ENCODE assay signal across 1 cellular context in the genomic region with DNA sequence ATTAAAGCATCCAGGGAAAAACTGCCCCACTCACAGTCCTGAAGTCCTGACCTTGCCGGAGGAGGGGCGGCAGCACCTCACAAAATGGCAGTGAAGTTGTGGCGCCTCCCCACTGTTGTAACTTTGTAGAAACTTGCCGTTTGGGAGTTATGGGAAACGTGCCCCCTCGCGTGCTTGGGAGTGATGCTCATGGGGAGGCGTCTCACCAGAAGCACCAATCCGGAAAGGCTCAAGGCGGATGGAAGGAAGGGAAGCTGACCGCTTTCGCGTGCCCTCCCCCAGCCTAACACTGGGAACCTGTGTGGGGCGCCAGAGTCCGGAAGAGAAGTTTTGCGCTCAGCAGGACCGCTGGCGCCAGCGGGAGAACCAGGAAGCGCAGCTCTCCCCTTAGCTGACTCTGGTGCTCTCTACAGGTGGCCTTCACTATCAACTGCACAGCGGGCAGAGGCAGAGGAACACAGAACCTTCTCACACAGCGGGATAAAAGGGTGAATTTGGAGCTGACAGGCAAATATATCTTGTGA.
A peak's percentile ranks its signal among the peaks of the same experiment; 100 is the strongest.
TF ChIP-seq lines count a peak whose summit lies in the region.

Gene CT45A10 (minus strand): TSS at position 151 of the 524 bp plus-strand sequence. CDS start 8,100 bp downstream, outside the sequence.
Gene SAGE1 (plus strand): TSS at position 423 of the 524 bp plus-strand sequence. CDS start 2,527 bp downstream, outside the sequence.

TF ChIP-seq in K562, 482 proteins besides CTCF, POLR2A, EP300 and RAD21 (continued from another document and continues in another):
- TF ChIP-seq, protein P1, sequence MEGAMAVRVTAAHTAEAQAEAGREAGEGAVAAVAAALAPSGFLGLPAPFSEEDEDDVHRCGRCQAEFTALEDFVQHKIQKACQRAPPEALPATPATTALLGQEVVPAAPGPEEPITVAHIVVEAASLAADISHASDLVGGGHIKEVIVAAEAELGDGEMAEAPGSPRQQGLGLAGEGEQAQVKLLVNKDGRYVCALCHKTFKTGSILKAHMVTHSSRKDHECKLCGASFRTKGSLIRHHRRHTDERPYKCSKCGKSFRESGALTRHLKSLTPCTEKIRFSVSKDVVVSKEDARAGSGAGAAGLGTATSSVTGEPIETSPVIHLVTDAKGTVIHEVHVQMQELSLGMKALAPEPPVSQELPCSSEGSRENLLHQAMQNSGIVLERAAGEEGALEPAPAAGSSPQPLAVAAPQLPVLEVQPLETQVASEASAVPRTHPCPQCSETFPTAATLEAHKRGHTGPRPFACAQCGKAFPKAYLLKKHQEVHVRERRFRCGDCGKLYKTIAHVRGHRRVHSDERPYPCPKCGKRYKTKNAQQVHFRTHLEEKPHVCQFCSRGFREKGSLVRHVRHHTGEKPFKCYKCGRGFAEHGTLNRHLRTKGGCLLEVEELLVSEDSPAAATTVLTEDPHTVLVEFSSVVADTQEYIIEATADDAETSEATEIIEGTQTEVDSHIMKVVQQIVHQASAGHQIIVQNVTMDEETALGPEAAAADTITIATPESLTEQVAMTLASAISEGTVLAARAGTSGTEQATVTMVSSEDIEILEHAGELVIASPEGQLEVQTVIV (CRISPR knock-in tag; IDR thresholded peaks at IDR 0.05; ENCODE audit: borderline replicate concordance), result no peak
- TF ChIP-seq ZNF282 (CRISPR knock-in tag; IDR thresholded peaks at IDR 0.05), result no peak
- TF ChIP-seq BCOR (IDR thresholded peaks at IDR 0.05), result no peak
- no peak for TF ChIP-seq ZNF239 (CRISPR knock-in tag; IDR thresholded peaks at IDR 0.05)
- TF ChIP-seq ZNF589 (CRISPR knock-in tag; IDR thresholded peaks at IDR 0.05; ENCODE audit: low read depth), result 0 out of 2 replicates have a peak, but pooled peaks have one; percentile 39
- no peak for TF ChIP-seq ZNF79 (CRISPR knock-in tag; IDR thresholded peaks at IDR 0.05; ENCODE audit: low read depth)
- TF ChIP-seq, protein P2, sequence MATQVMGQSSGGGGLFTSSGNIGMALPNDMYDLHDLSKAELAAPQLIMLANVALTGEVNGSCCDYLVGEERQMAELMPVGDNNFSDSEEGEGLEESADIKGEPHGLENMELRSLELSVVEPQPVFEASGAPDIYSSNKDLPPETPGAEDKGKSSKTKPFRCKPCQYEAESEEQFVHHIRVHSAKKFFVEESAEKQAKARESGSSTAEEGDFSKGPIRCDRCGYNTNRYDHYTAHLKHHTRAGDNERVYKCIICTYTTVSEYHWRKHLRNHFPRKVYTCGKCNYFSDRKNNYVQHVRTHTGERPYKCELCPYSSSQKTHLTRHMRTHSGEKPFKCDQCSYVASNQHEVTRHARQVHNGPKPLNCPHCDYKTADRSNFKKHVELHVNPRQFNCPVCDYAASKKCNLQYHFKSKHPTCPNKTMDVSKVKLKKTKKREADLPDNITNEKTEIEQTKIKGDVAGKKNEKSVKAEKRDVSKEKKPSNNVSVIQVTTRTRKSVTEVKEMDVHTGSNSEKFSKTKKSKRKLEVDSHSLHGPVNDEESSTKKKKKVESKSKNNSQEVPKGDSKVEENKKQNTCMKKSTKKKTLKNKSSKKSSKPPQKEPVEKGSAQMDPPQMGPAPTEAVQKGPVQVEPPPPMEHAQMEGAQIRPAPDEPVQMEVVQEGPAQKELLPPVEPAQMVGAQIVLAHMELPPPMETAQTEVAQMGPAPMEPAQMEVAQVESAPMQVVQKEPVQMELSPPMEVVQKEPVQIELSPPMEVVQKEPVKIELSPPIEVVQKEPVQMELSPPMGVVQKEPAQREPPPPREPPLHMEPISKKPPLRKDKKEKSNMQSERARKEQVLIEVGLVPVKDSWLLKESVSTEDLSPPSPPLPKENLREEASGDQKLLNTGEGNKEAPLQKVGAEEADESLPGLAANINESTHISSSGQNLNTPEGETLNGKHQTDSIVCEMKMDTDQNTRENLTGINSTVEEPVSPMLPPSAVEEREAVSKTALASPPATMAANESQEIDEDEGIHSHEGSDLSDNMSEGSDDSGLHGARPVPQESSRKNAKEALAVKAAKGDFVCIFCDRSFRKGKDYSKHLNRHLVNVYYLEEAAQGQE (CRISPR knock-in tag; IDR thresholded peaks at IDR 0.05; ENCODE audit: low read depth), result no peak
- no peak for TF ChIP-seq FOXJ2 (tag; IDR thresholded peaks at IDR 0.05)
- TF ChIP-seq KAT8 (IDR thresholded peaks at IDR 0.05; ENCODE audit: low read depth), result no peak
- TF ChIP-seq HNRNPH1 (optimal IDR thresholded peaks at IDR 0.05; ENCODE audit: low read depth, low read length), result no peak
- TF ChIP-seq, protein P3, sequence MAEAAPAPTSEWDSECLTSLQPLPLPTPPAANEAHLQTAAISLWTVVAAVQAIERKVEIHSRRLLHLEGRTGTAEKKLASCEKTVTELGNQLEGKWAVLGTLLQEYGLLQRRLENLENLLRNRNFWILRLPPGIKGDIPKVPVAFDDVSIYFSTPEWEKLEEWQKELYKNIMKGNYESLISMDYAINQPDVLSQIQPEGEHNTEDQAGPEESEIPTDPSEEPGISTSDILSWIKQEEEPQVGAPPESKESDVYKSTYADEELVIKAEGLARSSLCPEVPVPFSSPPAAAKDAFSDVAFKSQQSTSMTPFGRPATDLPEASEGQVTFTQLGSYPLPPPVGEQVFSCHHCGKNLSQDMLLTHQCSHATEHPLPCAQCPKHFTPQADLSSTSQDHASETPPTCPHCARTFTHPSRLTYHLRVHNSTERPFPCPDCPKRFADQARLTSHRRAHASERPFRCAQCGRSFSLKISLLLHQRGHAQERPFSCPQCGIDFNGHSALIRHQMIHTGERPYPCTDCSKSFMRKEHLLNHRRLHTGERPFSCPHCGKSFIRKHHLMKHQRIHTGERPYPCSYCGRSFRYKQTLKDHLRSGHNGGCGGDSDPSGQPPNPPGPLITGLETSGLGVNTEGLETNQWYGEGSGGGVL (CRISPR knock-in tag; IDR thresholded peaks at IDR 0.05), result no peak
- TF ChIP-seq PCBP2 (IDR thresholded peaks at IDR 0.05; ENCODE audit: low read depth, low read length, poor library complexity, severe bottlenecking), result no peak
- no peak for TF ChIP-seq TCF7L2 (IDR thresholded peaks at IDR 0.05; ENCODE audit: low read depth, low read length)
- TF ChIP-seq, protein P4, sequence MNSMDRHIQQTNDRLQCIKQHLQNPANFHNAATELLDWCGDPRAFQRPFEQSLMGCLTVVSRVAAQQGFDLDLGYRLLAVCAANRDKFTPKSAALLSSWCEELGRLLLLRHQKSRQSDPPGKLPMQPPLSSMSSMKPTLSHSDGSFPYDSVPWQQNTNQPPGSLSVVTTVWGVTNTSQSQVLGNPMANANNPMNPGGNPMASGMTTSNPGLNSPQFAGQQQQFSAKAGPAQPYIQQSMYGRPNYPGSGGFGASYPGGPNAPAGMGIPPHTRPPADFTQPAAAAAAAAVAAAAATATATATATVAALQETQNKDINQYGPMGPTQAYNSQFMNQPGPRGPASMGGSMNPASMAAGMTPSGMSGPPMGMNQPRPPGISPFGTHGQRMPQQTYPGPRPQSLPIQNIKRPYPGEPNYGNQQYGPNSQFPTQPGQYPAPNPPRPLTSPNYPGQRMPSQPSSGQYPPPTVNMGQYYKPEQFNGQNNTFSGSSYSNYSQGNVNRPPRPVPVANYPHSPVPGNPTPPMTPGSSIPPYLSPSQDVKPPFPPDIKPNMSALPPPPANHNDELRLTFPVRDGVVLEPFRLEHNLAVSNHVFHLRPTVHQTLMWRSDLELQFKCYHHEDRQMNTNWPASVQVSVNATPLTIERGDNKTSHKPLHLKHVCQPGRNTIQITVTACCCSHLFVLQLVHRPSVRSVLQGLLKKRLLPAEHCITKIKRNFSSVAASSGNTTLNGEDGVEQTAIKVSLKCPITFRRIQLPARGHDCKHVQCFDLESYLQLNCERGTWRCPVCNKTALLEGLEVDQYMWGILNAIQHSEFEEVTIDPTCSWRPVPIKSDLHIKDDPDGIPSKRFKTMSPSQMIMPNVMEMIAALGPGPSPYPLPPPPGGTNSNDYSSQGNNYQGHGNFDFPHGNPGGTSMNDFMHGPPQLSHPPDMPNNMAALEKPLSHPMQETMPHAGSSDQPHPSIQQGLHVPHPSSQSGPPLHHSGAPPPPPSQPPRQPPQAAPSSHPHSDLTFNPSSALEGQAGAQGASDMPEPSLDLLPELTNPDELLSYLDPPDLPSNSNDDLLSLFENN (IDR thresholded peaks at IDR 0.05; ENCODE audit: low read depth in 2 of 2, low read length in 2 of 2), result peak in 1 of 2 experiments; percentile 54; a peak in 1 of 4 replicates
- TF ChIP-seq HNRNPLL (IDR thresholded peaks at IDR 0.05; ENCODE audit: low read depth, low read length, poor library complexity, severe bottlenecking), result peak; percentile 22
- TF ChIP-seq ELK3 (CRISPR knock-in tag; IDR thresholded peaks at IDR 0.05), result no peak
- no peak for TF ChIP-seq SNIP1 (IDR thresholded peaks at IDR 0.05; ENCODE audit: low read depth)
- no peak for TF ChIP-seq STAT5B (CRISPR knock-in tag; IDR thresholded peaks at IDR 0.05)
- TF ChIP-seq BRF1 (IDR thresholded peaks at IDR 0.05; ENCODE audit: borderline replicate concordance, extremely low read depth, insufficient read length), result no peak
- TF ChIP-seq ZBTB49 (CRISPR knock-in tag; IDR thresholded peaks at IDR 0.05; ENCODE audit: borderline replicate concordance), result no peak
- TF ChIP-seq ZNF174 (CRISPR knock-in tag; IDR thresholded peaks at IDR 0.05), result no peak
- TF ChIP-seq TAL1 (IDR thresholded peaks at IDR 0.05), result no peak
- no peak for TF ChIP-seq ZNF655 (CRISPR knock-in tag; IDR thresholded peaks at IDR 0.05)
- no peak for TF ChIP-seq RNF219 (CRISPR knock-in tag; IDR thresholded peaks at IDR 0.05)
- no peak for TF ChIP-seq ZHX1 (conservative IDR thresholded peaks at IDR 0.05; ENCODE audit: low read length)
- peak; percentile 88; the same call in 1 of the 2 replicates for TF ChIP-seq KAT7 (CRISPR knock-in tag; IDR thresholded peaks at IDR 0.05; ENCODE audit: borderline replicate concordance)
- peak; percentile 83; the same call in 1 of the 2 replicates for TF ChIP-seq XRCC5 (IDR thresholded peaks at IDR 0.05; ENCODE audit: low read depth, low read length)
- no peak for TF ChIP-seq ZNF445 (CRISPR knock-in tag; IDR thresholded peaks at IDR 0.05; ENCODE audit: low read depth)
- TF ChIP-seq ZNF143 (CRISPR knock-in tag; IDR thresholded peaks at IDR 0.05), result peak; percentile 56; the same call in 1 of the 2 replicates
- TF ChIP-seq SREBF1 (IDR thresholded peaks at IDR 0.05; ENCODE audit: borderline replicate concordance, low read depth, low read length), result no peak
- no peak for TF ChIP-seq HLTF (IDR thresholded peaks at IDR 0.05)
